In genomic region chr6:158322724-158323560, GRCh38 we compare ENCODE assay signal across 8 cellular contexts. TPM values are rescaled to one million over a fixed set of nuclear protein-coding genes. Genes with fewer than 3 reads are reported as not detected.
DNase-seq lines count a peak whose midpoint lies in the region; ATAC-seq and TF ChIP-seq lines count a peak whose summit lies in the region.

No MANE protein-coding gene starts in this region.

- H3K4me3 ChIP-seq in spleen: no peak overlapping the region

- TF ChIP-seq CTCF in nephron (IDR thresholded peaks at IDR 0.05; ENCODE audit: unreplicated experiment in 3 of 3) (no peak), spleen (IDR thresholded peaks at IDR 0.05 in 8 of 11, conservative IDR thresholded peaks at IDR 0.05 in 3 of 11) (no peak)

- no peaks in the 10 kb centered on the region for H3K36me3 ChIP-seq in spleen

- peak; percentile 62 for DNase-seq in COLO829 (ENCODE audit: low spot score)
- DNase-seq in activated T-helper 2 cell treated with anti-CD3 and anti-CD28 coated beads, Interferon-gamma antibody, Interleukin-2, Interleukin-4, amounts not matched to agents 10 μg/mL and 5 μg/mL and 100 μg/mL, durations not matched to agents 14 hours and 24 hours and 36 hours (ENCODE audit: low spot score): no peak
- no peak for DNase-seq in NCI-H345 (lab: John Stamatoyannopoulos, UW)
- no peak for DNase-seq in spleen
- no peak for DNase-seq in NCI-H2107 (lab: John Stamatoyannopoulos, UW)

- H3K27ac Mint-ChIP-seq in activated T-helper 2 cell treated with anti-CD3 and anti-CD28 coated beads, Interferon-gamma antibody, Interleukin-2, Interleukin-4, amounts not matched to agents 10 μg/mL and 5 μg/mL and 100 μg/mL, durations not matched to agents 14 hours and 24 hours and 36 hours: peak overlapping the region; percentile 8
- H3K27ac Mint-ChIP-seq in nephron: peak overlapping the region; percentile 15 to 70 (median 51)

- 64 to 74% (median 66%) methylated on average over 11 of the region's 11 CpGs for WGBS in spleen, 5 donors

- ATAC-seq in GM19351 (IDR thresholded peaks at IDR 0.05; ENCODE audit: unreplicated experiment) (peak; percentile 79), HG03139 (IDR thresholded peaks at IDR 0.05; ENCODE audit: unreplicated experiment) (peak; percentile 65)

- no peak for TF ChIP-seq POLR2A in spleen (IDR thresholded peaks at IDR 0.05)

- no peak overlapping the region for H3K4me3 Mint-ChIP-seq in activated T-helper 2 cell treated with anti-CD3 and anti-CD28 coated beads, Interferon-gamma antibody, Interleukin-2, Interleukin-4, amounts not matched to agents 10 μg/mL and 5 μg/mL and 100 μg/mL, durations not matched to agents 14 hours and 24 hours and 36 hours (ENCODE audit: low read depth)
- H3K4me3 Mint-ChIP-seq in nephron: no peak overlapping the region

- H3K27me3 Mint-ChIP-seq in activated T-helper 2 cell treated with anti-CD3 and anti-CD28 coated beads, Interferon-gamma antibody, Interleukin-2, Interleukin-4, amounts not matched to agents 10 μg/mL and 5 μg/mL and 100 μg/mL, durations not matched to agents 14 hours and 24 hours and 36 hours (ENCODE audit: low read depth): no peaks in the 10 kb centered on the region
- H3K27me3 Mint-ChIP-seq in nephron (ENCODE audit: low read depth): no peaks in the 10 kb centered on the region

- peaks cover 10 to 69% (median 46%) of the 10 kb centered on the region in 6 donors for H3K4me1 ChIP-seq in spleen

- H3K36me3 Mint-ChIP-seq in activated T-helper 2 cell treated with anti-CD3 and anti-CD28 coated beads, Interferon-gamma antibody, Interleukin-2, Interleukin-4, amounts not matched to agents 10 μg/mL and 5 μg/mL and 100 μg/mL, durations not matched to agents 14 hours and 24 hours and 36 hours (ENCODE audit: low read depth): peaks cover 7% of the 10 kb centered on the region
- H3K36me3 Mint-ChIP-seq in nephron (ENCODE audit: low read depth): peaks cover 63% of the 10 kb centered on the region

- H3K9me3 Mint-ChIP-seq in activated T-helper 2 cell treated with anti-CD3 and anti-CD28 coated beads, Interferon-gamma antibody, Interleukin-2, Interleukin-4, amounts not matched to agents 10 μg/mL and 5 μg/mL and 100 μg/mL, durations not matched to agents 14 hours and 24 hours and 36 hours: no peaks in the 10 kb centered on the region
- H3K9me3 Mint-ChIP-seq in nephron: peaks cover 13% of the 10 kb centered on the region

- intact Hi-C loops in activated T-helper 2 cell treated with anti-CD3 and anti-CD28 coated beads, Interferon-gamma antibody, Interleukin-2, Interleukin-4, amounts not matched to agents 10 μg/mL and 5 μg/mL and 100 μg/mL, durations not matched to agents 14 hours and 24 hours and 36 hours (cut with micrococcal nuclease): loop anchor here (5.0 kb wide), 2 partner anchors 34 to 36 kb away; no protein-coding TSS in a partner anchor
- intact Hi-C loops in spleen (cut with DNase I; ENCODE audit: low total_unique reads): no loop called here

- no peaks in the 10 kb centered on the region for H3K9me3 ChIP-seq in spleen

- H3K27ac ChIP-seq in spleen: no peak overlapping the region

- H3K4me1 Mint-ChIP-seq in activated T-helper 2 cell treated with anti-CD3 and anti-CD28 coated beads, Interferon-gamma antibody, Interleukin-2, Interleukin-4, amounts not matched to agents 10 μg/mL and 5 μg/mL and 100 μg/mL, durations not matched to agents 14 hours and 24 hours and 36 hours (ENCODE audit: low read depth): peaks cover 52% of the 10 kb centered on the region
- peaks cover 46% of the 10 kb centered on the region for H3K4me1 Mint-ChIP-seq in nephron

- no peaks in the 10 kb centered on the region for H3K27me3 ChIP-seq in spleen (replicated peaks in 1 of 7)

RNA-seq across cellular contexts. Expression of gene TULP4, which starts 10.7 kb away (rescaled TPM):
- 19.8 and 22.8 TPM in 2 replicates for total RNA-seq in activated T-helper 2 cell treated with anti-CD3 and anti-CD28 coated beads, Interferon-gamma antibody, Interleukin-2, Interleukin-4, amounts not matched to agents 10 μg/mL and 5 μg/mL and 100 μg/mL, durations not matched to agents 14 hours and 24 hours and 36 hours
- total RNA-seq in spleen: 100 to 1,000 TPM in 2 of 7 donors, 10 to 100 TPM in 5; 72.0 to 143 (median 79.0) TPM
- polyA plus RNA-seq in spleen: 1 to 10 TPM; 1.8 to 6.9 (median 2.1) TPM
